In the genomic region with DNA sequence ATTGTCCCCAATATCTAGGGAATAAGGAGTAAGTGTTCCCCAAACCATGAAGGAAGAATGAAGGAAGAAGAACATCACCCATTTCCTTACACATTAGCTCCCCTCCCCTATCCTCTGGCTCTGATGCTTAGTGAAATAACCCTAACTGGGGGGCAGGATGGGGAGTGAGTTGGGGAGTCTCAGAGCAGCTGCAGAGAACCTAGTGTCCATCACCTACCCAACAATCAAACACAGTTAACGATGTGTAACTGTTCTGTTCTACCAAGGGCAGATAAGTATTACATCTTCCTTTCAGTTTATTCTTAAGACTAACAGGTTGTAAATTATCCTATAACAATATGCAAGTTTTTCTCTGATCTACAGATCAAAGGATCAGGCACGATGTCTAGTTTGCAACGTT, we compare ENCODE assay signal across 16 cellular contexts. TPM values are rescaled to one million over a fixed set of nuclear protein-coding genes. Genes with fewer than 3 reads are reported as not detected.
DNase-seq lines count a peak whose midpoint lies in the region; ATAC-seq, FAIRE-seq and TF ChIP-seq lines count a peak whose summit lies in the region.
"Had no signal": no experiment of that assay in that cellular context is flagged by ENCODE, and none has a peak within 500 bp of the region (broad histone marks: within the 10 kb centered on the region; RNA-seq: fewer than 3 reads in every experiment).

No MANE protein-coding gene starts in this region.

- no peaks in the 10 kb centered on the region for H3K9me3 ChIP-seq in CD4-positive, alpha-beta T cell (ENCODE audit: control insufficient read depth, low read length)
- no peaks in the 10 kb centered on the region for H3K9me3 ChIP-seq in MG63

- H3K27ac ChIP-seq in CD4-positive, alpha-beta T cell (ENCODE audit: low read depth, low read length), result peak overlapping the region; percentile 51
- H3K27ac ChIP-seq: brain microvascular endothelial cell, epithelial cell of prostate had no signal

- H3K4me1 Mint-ChIP-seq in CD4-positive, alpha-beta T cell (ENCODE audit: low read depth), result peaks cover 84% of the 10 kb centered on the region
- H3K4me1 Mint-ChIP-seq in activated CD4-positive, alpha-beta memory T cell treated with anti-CD3 and anti-CD28 coated beads for 36 hours (ENCODE audit: low read depth), result peaks cover 69% of the 10 kb centered on the region
- H3K4me1 Mint-ChIP-seq in memory B cell, result peaks cover 42% of the 10 kb centered on the region

- peak; percentile 91 for FAIRE-seq in GM12892 (lab: Jason Lieb, UNC)
- FAIRE-seq: D721Med had no signal

- H3K4me3 ChIP-seq in MG63, result no peak overlapping the region

- no peaks in the 10 kb centered on the region for H3K27me3 Mint-ChIP-seq in CD4-positive, alpha-beta T cell
- no peaks in the 10 kb centered on the region for H3K27me3 Mint-ChIP-seq in activated CD4-positive, alpha-beta memory T cell treated with anti-CD3 and anti-CD28 coated beads for 36 hours
- no peaks in the 10 kb centered on the region for H3K27me3 Mint-ChIP-seq in memory B cell

- H3K36me3 ChIP-seq in MG63, result no peaks in the 10 kb centered on the region
- H3K36me3 ChIP-seq: brain microvascular endothelial cell had no signal

- peak overlapping the region; percentile 91 for H3K27ac Mint-ChIP-seq in CD4-positive, alpha-beta T cell
- H3K27ac Mint-ChIP-seq in activated CD4-positive, alpha-beta memory T cell treated with anti-CD3 and anti-CD28 coated beads for 36 hours, result peak overlapping the region; percentile 79
- H3K27ac Mint-ChIP-seq in memory B cell, result peak overlapping the region; percentile 49

- intact Hi-C loops in CD4-positive, alpha-beta T cell (cut with DNase I, micrococcal nuclease), result no loop called here
- intact Hi-C loops in activated CD4-positive, alpha-beta memory T cell treated with anti-CD3 and anti-CD28 coated beads for 36 hours (cut with micrococcal nuclease), result loop anchor here (10.0 kb wide), 1 partner anchor 981 kb away; no protein-coding TSS in a partner anchor

- no peak for ATAC-seq in CD4-positive, alpha-beta T cell (ENCODE audit: poor library complexity)
- no peak for ATAC-seq in memory B cell (ENCODE audit: low read depth)

- CTCF ChIA-PET in CD4-positive, alpha-beta T cell (lab: Charles Lee), result interaction anchor here (1.0 to 6.0 kb wide), 5 partner anchors 9 to 47 kb away, joined by 3 to 23 read pairs (median 4); a partner anchor contains a TSS
- CTCF ChIA-PET in activated CD4-positive, alpha-beta memory T cell treated with anti-CD3 and anti-CD28 coated beads for 36 hours (lab: Charles Lee), result interaction anchor here (1.0 to 1.8 kb wide), 3 partner anchors 22 to 47 kb away, joined by 3 to 7 read pairs (median 5); no protein-coding TSS in a partner anchor

- H3K9me3 Mint-ChIP-seq in CD4-positive, alpha-beta T cell, result no peaks in the 10 kb centered on the region
- H3K9me3 Mint-ChIP-seq in activated CD4-positive, alpha-beta memory T cell treated with anti-CD3 and anti-CD28 coated beads for 36 hours, result no peaks in the 10 kb centered on the region
- no peaks in the 10 kb centered on the region for H3K9me3 Mint-ChIP-seq in memory B cell
- H3K9me3 Mint-ChIP-seq: HFFc6 had no signal

- no peak for TF ChIP-seq CTCF in CD4-positive, alpha-beta T cell (IDR thresholded peaks at IDR 0.05)

- no peaks in the 10 kb centered on the region for H3K27me3 ChIP-seq in CD4-positive, alpha-beta T cell (ENCODE audit: control insufficient read depth, insufficient read depth, low read length)
- H3K27me3 ChIP-seq in MG63, result no peaks in the 10 kb centered on the region
- H3K27me3 ChIP-seq: brain microvascular endothelial cell had no signal

- H3K4me3 Mint-ChIP-seq in CD4-positive, alpha-beta T cell, result peak overlapping the region; percentile 80
- H3K4me3 Mint-ChIP-seq in activated CD4-positive, alpha-beta memory T cell treated with anti-CD3 and anti-CD28 coated beads for 36 hours, result peak overlapping the region; percentile 54
- H3K4me3 Mint-ChIP-seq in memory B cell, result peak overlapping the region; percentile 64
- H3K4me3 Mint-ChIP-seq: HFFc6 had no signal

- DNase-seq in CD4-positive, alpha-beta T cell, result no peak
- DNase-seq in GM12892 (ENCODE audit: insufficient read length), result no peak
- DNase-seq in activated CD4-positive, alpha-beta memory T cell treated with anti-CD3 and anti-CD28 coated beads for 36 hours, result no peak
- DNase-seq in memory B cell (ENCODE audit: low spot score in 2 of 2), result no peak
- DNase-seq in occipital lobe (lab: John Stamatoyannopoulos, UW), result no peak
- DNase-seq in MG63, result no peak
- no peak for DNase-seq in NCI-H1694 (lab: John Stamatoyannopoulos, UW)
- no peak for DNase-seq in NCI-H1694 treated with DMSO at 0.1 percent for 48 hours (lab: John Stamatoyannopoulos, UW)
- DNase-seq: brain microvascular endothelial cell, HFFc6, mesenchymal stem cell, NCI-H2029, retina, substantia nigra had no signal

- peaks cover 13% of the 10 kb centered on the region for H3K36me3 Mint-ChIP-seq in CD4-positive, alpha-beta T cell (ENCODE audit: low read depth)
- H3K36me3 Mint-ChIP-seq in activated CD4-positive, alpha-beta memory T cell treated with anti-CD3 and anti-CD28 coated beads for 36 hours, result peaks cover 6% of the 10 kb centered on the region
- H3K36me3 Mint-ChIP-seq in memory B cell, result peaks cover 13% of the 10 kb centered on the region

- no peak; the same call in 1 of the 2 replicates for TF ChIP-seq POLR2A in GM12892 (IDR thresholded peaks at IDR 0.05; ENCODE audit: low read depth, low read length)

- POLR2A ChIA-PET in CD4-positive, alpha-beta T cell (lab: Charles Lee), result interaction anchor here (0.9 to 5.4 kb wide), 5 partner anchors 11 to 54 kb away, joined by 3 to 102 read pairs (median 8); a partner anchor contains a TSS
- POLR2A ChIA-PET in activated CD4-positive, alpha-beta memory T cell treated with anti-CD3 and anti-CD28 coated beads for 36 hours (lab: Charles Lee), result interaction anchor here (0.8 to 2.0 kb wide), 4 partner anchors 9 to 35 kb away, joined by 3 to 6 read pairs (median 5); no protein-coding TSS in a partner anchor

RNA-seq across cellular contexts. Expression of a gene that starts 12.8 kb away (rescaled TPM):
- 100 to 1,000 TPM; 354 to 358 TPM for total RNA-seq in CD4-positive, alpha-beta T cell
- 57.3 TPM for polyA plus RNA-seq in GM12892 (2012; ENCODE audit: missing spikeins)
- total RNA-seq in activated CD4-positive, alpha-beta memory T cell treated with anti-CD3 and anti-CD28 coated beads for 36 hours, result 10 to 100 TPM; 70.8 to 71.2 TPM
- total RNA-seq in occipital lobe, result 11.9 TPM
- 6.7 and 11.3 TPM in 2 replicates for total RNA-seq in MG63 (2014; rRNA removed; shearing (Covaris generic); ENCODE audit: low replicate concordance)

RNA-seq across cellular contexts. Expression of a gene that starts 55.0 kb away (rescaled TPM):
- total RNA-seq in CD4-positive, alpha-beta T cell, result 1 to 10 TPM; 6.9 to 7.4 TPM
- 19.7 TPM for polyA plus RNA-seq in GM12892 (2012; ENCODE audit: missing spikeins)
- 10 to 100 TPM; 12.6 to 13.5 TPM for total RNA-seq in activated CD4-positive, alpha-beta memory T cell treated with anti-CD3 and anti-CD28 coated beads for 36 hours
- total RNA-seq in occipital lobe, result 12.2 TPM
- total RNA-seq in MG63 (2014; rRNA removed; shearing (Covaris generic); ENCODE audit: low replicate concordance), result 10.5 and 15.7 TPM in 2 replicates

Comparison
In these comparisons a context has a peak if more than half of its experiments do, and no peak if none do; other contexts are left out.
1. RNA of a gene that starts 12.8 kb away (total RNA-seq): 354 to 358 TPM in CD4-positive, alpha-beta T cell; 70.8 to 71.2 TPM in activated CD4-positive, alpha-beta memory T cell treated with anti-CD3 and anti-CD28 coated beads for 36 hours, 11.9 TPM in occipital lobe (single experiment) and 6.7 to 11.3 TPM in MG63; every median in the first group is over 4 times any median in the second.
2. Peak in every context shown above with its lines, with median percentiles within 50 percentile points of each other: H3K27ac Mint-ChIP-seq and H3K4me3 Mint-ChIP-seq.